In the genomic region with DNA sequence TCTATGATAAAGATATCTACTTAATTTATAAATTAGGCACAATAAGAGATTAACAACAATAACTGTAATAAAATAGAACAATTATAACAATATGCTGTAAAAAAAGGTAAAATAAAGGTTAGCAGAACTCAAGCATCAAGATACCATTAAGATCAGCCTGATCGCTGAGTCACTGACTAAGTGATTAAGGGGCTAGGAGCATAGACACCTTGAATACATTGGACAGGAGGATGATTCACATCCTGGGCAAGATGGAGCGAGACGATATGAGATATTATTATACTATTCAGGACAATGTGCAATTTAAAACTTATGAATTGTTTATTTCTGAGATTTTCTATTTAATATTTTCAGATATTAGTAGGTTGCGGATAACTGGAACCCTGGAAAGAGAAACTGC, we compare ENCODE assay signal across 19 cellular contexts.
DNase-seq lines count a peak whose midpoint lies in the region; ATAC-seq and TF ChIP-seq lines count a peak whose summit lies in the region.
"Had no signal": no experiment of that assay in that cellular context is flagged by ENCODE, and none has a peak within 500 bp of the region (broad histone marks: within the 10 kb centered on the region; RNA-seq: fewer than 3 reads in every experiment).

No MANE protein-coding gene starts in this region.

- no peak overlapping the region for H3K4me3 ChIP-seq in RWPE2 (ENCODE audit: severe bottlenecking)
- H3K4me3 ChIP-seq in endodermal cell (ENCODE audit: low read length): peak overlapping the region; percentile 27
- H3K4me3 ChIP-seq in mesendoderm (ENCODE audit: low read length): no peak overlapping the region
- no peak overlapping the region for H3K4me3 ChIP-seq in spleen
- H3K4me3 ChIP-seq: BLaER1 treated with 17β-estradiol and CSF1 and Interleukin-3, amounts not matched to agents 10 nM and 100 nM had no signal

- peak; percentile 99 for ATAC-seq in RWPE2 (ENCODE audit: low read depth)
- ATAC-seq in GM21825 (IDR thresholded peaks at IDR 0.05; ENCODE audit: unreplicated experiment): no peak
- ATAC-seq: CD8-positive, alpha-beta T cell had no signal

- peaks cover 27% of the 10 kb centered on the region for H3K4me1 Mint-ChIP-seq in endodermal cell

- no peak overlapping the region for H4K8ac ChIP-seq in mesendoderm (ENCODE audit: low read depth, low read length)

- no peak overlapping the region for H3K23ac ChIP-seq in mesendoderm (ENCODE audit: low read length)

- DNase-seq in HPDE6-E6E7 (ENCODE audit: extremely low spot score) (peak; percentile 67), RWPE2 (ENCODE audit: low spot score) (no peak), endodermal cell (no peak), kidney tubule cell (ENCODE audit: low spot score) (peak; percentile 52), mesendoderm (no peak), spleen (no peak)
- DNase-seq in activated T-cell treated with anti-CD3 and anti-CD28 coated beads, Interleukin-2, amount 50 U/mL, for 1 hour: no peak
- DNase-seq: Calu3; CD8-positive, alpha-beta T cell; EL; H7; NCI-H187; NCI-H2227 treated with DMSO at 0.1 percent for 48 hours; NCI-H524; NCI-H82; OCI-M1; RPMI8226 had no signal

- no peak overlapping the region for H3K4me2 ChIP-seq in mesendoderm (ENCODE audit: low read length)

- H3K79me1 ChIP-seq in mesendoderm (ENCODE audit: low read length): no peaks in the 10 kb centered on the region

- TF ChIP-seq POLR2A in spleen (IDR thresholded peaks at IDR 0.05): no peak

- no peak overlapping the region for H2BK15ac ChIP-seq in mesendoderm (replicated peaks; ENCODE audit: low read depth)

- H3K36me3 Mint-ChIP-seq in endodermal cell (ENCODE audit: low read depth): no peaks in the 10 kb centered on the region
- H3K36me3 Mint-ChIP-seq: CD8-positive, alpha-beta T cell had no signal

- no peak overlapping the region for H3K18ac ChIP-seq in mesendoderm (ENCODE audit: low read length)

- 93 to 100% methylated on average over 1 to 4 of the region's 4 CpGs for WGBS in endodermal cell (ENCODE audit: insufficient coverage in 1 of 2, insufficient read length in 1 of 2), 2 experiments
- no CpG with 5 or more reads among the region's 4 CpGs for WGBS in mesendoderm (ENCODE audit: extremely low coverage, insufficient coverage, low lambda C conversion rate)
- 91 to 98% (median 95%) methylated on average over 4 of the region's 4 CpGs for WGBS in spleen, 5 donors

- H2AK5ac ChIP-seq in mesendoderm (ENCODE audit: low read length): no peak overlapping the region

- H3K4me3 Mint-ChIP-seq in endodermal cell: no peak overlapping the region
- H3K4me3 Mint-ChIP-seq: CD8-positive, alpha-beta T cell had no signal

- no peaks in the 10 kb centered on the region for H3K79me2 ChIP-seq in mesendoderm (ENCODE audit: control insufficient read depth, insufficient read depth, low read length)

- H3K9ac ChIP-seq in endodermal cell (ENCODE audit: extremely low read depth, low read length, poor library complexity, severe bottlenecking) (no peak overlapping the region), mesendoderm (ENCODE audit: low read length) (no peak overlapping the region)
- H3K9ac ChIP-seq: BLaER1 treated with 17β-estradiol and CSF1 and Interleukin-3, amounts not matched to agents 10 nM and 100 nM had no signal

- no peak overlapping the region for H3K4ac ChIP-seq in mesendoderm (ENCODE audit: low read depth, low read length)

- TF ChIP-seq CTCF in RWPE2 (IDR thresholded peaks at IDR 0.05; ENCODE audit: poor library complexity, severe bottlenecking) (no peak), endodermal cell (conservative IDR thresholded peaks at IDR 0.05) (no peak), spleen (IDR thresholded peaks at IDR 0.05 in 8 of 11, conservative IDR thresholded peaks at IDR 0.05 in 3 of 11) (no peak)

- no peak overlapping the region for H2BK5ac ChIP-seq in mesendoderm (ENCODE audit: low read length)

- H3K27me3 ChIP-seq in RWPE2 (ENCODE audit: insufficient read depth, poor library complexity, severe bottlenecking) (no peaks in the 10 kb centered on the region), endodermal cell (ENCODE audit: control insufficient read depth, insufficient read depth, low read length, poor library complexity, severe bottlenecking) (no peaks in the 10 kb centered on the region), mesendoderm (ENCODE audit: insufficient read depth, low read length, poor library complexity) (no peaks in the 10 kb centered on the region), spleen (replicated peaks in 1 of 7) (no peaks in the 10 kb centered on the region)
- H3K27me3 ChIP-seq: BLaER1 treated with 17β-estradiol and CSF1 and Interleukin-3, amounts not matched to agents 10 nM and 100 nM had no signal

- H3K56ac ChIP-seq in mesendoderm (ENCODE audit: low read length): no peak overlapping the region

- no peak overlapping the region for H2BK120ac ChIP-seq in mesendoderm (ENCODE audit: low read depth, low read length)

- H3K27me3 Mint-ChIP-seq in endodermal cell (ENCODE audit: insufficient read depth): no peaks in the 10 kb centered on the region

- H3K4me1 ChIP-seq in RWPE2 (ENCODE audit: insufficient read depth, poor library complexity, severe bottlenecking): peaks cover 30% of the 10 kb centered on the region
- H3K4me1 ChIP-seq in endodermal cell (ENCODE audit: control insufficient read depth, insufficient read depth, low read length): peaks cover 8% of the 10 kb centered on the region
- peaks cover 1% of the 10 kb centered on the region for H3K4me1 ChIP-seq in mesendoderm (ENCODE audit: control insufficient read depth, low read depth, low read length)
- H3K4me1 ChIP-seq in spleen: no peaks in the 10 kb centered on the region

- intact Hi-C loops in spleen (cut with DNase I; ENCODE audit: low total_unique reads): no loop called here

- H3K27ac ChIP-seq in RWPE2 (ENCODE audit: poor library complexity, severe bottlenecking) (peak overlapping the region; percentile 56), endodermal cell (ENCODE audit: low read depth, low read length) (no peak overlapping the region), mesendoderm (ENCODE audit: low read depth, low read length) (no peak overlapping the region), spleen (no peak overlapping the region)
- H3K27ac ChIP-seq: BLaER1 treated with 17β-estradiol and CSF1 and Interleukin-3, amounts not matched to agents 10 nM and 100 nM had no signal

- no peak overlapping the region for H4K5ac ChIP-seq in mesendoderm (ENCODE audit: low read length)

- H3K36me3 ChIP-seq in RWPE2 (ENCODE audit: low read depth): no peaks in the 10 kb centered on the region
- no peaks in the 10 kb centered on the region for H3K36me3 ChIP-seq in endodermal cell (ENCODE audit: control insufficient read depth, insufficient read depth, low read length)
- no peaks in the 10 kb centered on the region for H3K36me3 ChIP-seq in mesendoderm (ENCODE audit: control insufficient read depth, insufficient read depth, low read length)
- H3K36me3 ChIP-seq in spleen: no peaks in the 10 kb centered on the region
- H3K36me3 ChIP-seq: BLaER1 treated with 17β-estradiol and CSF1 and Interleukin-3, amounts not matched to agents 10 nM and 100 nM had no signal

- no peak overlapping the region for H3K27ac Mint-ChIP-seq in endodermal cell
- H3K27ac Mint-ChIP-seq: CD8-positive, alpha-beta T cell had no signal

- H3K9me3 Mint-ChIP-seq in endodermal cell: peaks cover 2% of the 10 kb centered on the region
- H3K9me3 Mint-ChIP-seq: CD8-positive, alpha-beta T cell had no signal

- H3K9me3 ChIP-seq in RWPE2 (ENCODE audit: severe bottlenecking): no peaks in the 10 kb centered on the region
- no peaks in the 10 kb centered on the region for H3K9me3 ChIP-seq in endodermal cell (ENCODE audit: control insufficient read depth, low read length)
- no peaks in the 10 kb centered on the region for H3K9me3 ChIP-seq in spleen

Comparison
In these comparisons a context has a peak if more than half of its experiments do, and no peak if none do; other contexts are left out.
1. DNase-seq: peak in HPDE6-E6E7 (single experiment) and kidney tubule cell (single experiment); none in RWPE2 (single experiment), endodermal cell (single experiment), mesendoderm (single experiment), spleen (single experiment) and activated T-cell treated with anti-CD3 and anti-CD28 coated beads, Interleukin-2, amount 50 U/mL, for 1 hour (single experiment).